ENCODE assay signal across 13 cellular contexts in the genomic region with DNA sequence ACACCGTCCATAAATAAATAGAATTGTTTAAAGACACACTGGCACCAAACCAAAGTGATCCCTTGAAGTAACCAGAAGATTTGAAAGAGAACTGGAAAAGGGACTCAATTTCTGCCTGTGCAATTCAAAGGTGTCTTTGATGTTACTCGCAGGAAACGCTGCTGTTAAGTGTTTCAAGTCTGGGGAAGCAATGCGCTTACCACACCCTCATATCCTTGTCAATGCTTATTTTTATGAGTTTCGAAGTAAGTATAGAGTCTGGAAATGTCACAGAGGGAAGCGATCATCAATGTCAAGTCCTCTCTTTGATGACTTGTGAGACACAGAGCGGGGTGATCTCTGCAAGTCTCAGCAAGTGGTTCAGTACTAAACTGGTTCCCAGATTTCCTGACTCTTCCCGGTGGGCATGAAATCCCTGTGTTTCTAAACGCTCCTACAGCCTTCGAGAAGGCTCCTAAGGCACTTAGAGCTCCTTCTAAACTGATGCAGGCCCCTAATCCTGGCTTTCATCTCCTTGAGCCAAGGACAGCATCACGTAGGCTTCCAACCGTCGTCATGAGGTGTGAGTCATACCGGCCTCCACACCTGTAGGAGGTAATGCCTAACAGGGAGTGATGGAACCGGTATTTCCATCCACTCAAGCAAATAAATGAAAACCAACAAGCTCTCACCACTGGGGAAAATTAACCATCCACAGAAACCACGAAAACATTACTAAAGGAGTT. TPM values are rescaled to one million over a fixed set of nuclear protein-coding genes. Genes with fewer than 3 reads are reported as not detected.
DNase-seq lines count a peak whose midpoint lies in the region; ATAC-seq and TF ChIP-seq lines count a peak whose summit lies in the region.
"Had no signal": no experiment of that assay in that cellular context is flagged by ENCODE, and none has a peak within 500 bp of the region (broad histone marks: within the 10 kb centered on the region; RNA-seq: fewer than 3 reads in every experiment).

No MANE protein-coding gene starts in this region.

- H3K9ac ChIP-seq in neural progenitor cell: no peak overlapping the region

- no peaks in the 10 kb centered on the region for H3K36me3 ChIP-seq in CD4-positive, CD25-positive, alpha-beta regulatory T cell (ENCODE audit: control insufficient read depth, insufficient read depth, low read length)
- H3K36me3 ChIP-seq in neural progenitor cell: no peaks in the 10 kb centered on the region

- H3K27ac ChIP-seq in CD4-positive, CD25-positive, alpha-beta regulatory T cell (ENCODE audit: insufficient read depth, low read length, poor library complexity, severe bottlenecking): no peak overlapping the region
- no peak overlapping the region for H3K27ac ChIP-seq in neural progenitor cell
- no peak overlapping the region for H3K27ac ChIP-seq in coronary artery

- no peak for ATAC-seq in CD4-positive, CD25-positive, alpha-beta regulatory T cell (ENCODE audit: low read depth in 2 of 2)
- no peak for ATAC-seq in GM18502 (IDR thresholded peaks at IDR 0.05; ENCODE audit: poor library complexity, unreplicated experiment)
- ATAC-seq in GM21825 (IDR thresholded peaks at IDR 0.05; ENCODE audit: unreplicated experiment): no peak
- ATAC-seq: activated T-cell treated with anti-CD3 and anti-CD28 coated beads, Interleukin-2, amount 50 U/mL, for 72 hours had no signal

- DNase-seq in CD4-positive, CD25-positive, alpha-beta regulatory T cell: peak in 1 of 3 donors; percentile 61
- DNase-seq in LNCaP clone FGC (ENCODE audit: low read depth): peak; percentile 64
- DNase-seq in activated naive CD4-positive, alpha-beta T cell treated with anti-CD3 and anti-CD28 coated beads, Interleukin-2, amount 50 U/mL, for 16 hours: peak; percentile 51
- no peak for DNase-seq in neural progenitor cell (ENCODE audit: low spot score)
- DNase-seq in NCI-H128 (lab: John Stamatoyannopoulos, UW; ENCODE audit: unreplicated experiment): no peak
- DNase-seq in coronary artery (ENCODE audit: low spot score): no peak
- DNase-seq: hippocampal formation, NCI-H2227 treated with DMSO at 0.1 percent for 48 hours had no signal

- peak overlapping the region in 3 of 4 donors; percentile 33 to 41 (median 35) for H3K4me3 Mint-ChIP-seq in CD4-positive, CD25-positive, alpha-beta regulatory T cell
- no peak overlapping the region for H3K4me3 Mint-ChIP-seq in neural progenitor cell

- H4K20me1 ChIP-seq in neural progenitor cell (ENCODE audit: low read depth): no peaks in the 10 kb centered on the region

- no peaks in the 10 kb centered on the region for H3K27me3 ChIP-seq in CD4-positive, CD25-positive, alpha-beta regulatory T cell (ENCODE audit: control insufficient read depth, insufficient read depth, low read length)
- H3K27me3 ChIP-seq in neural progenitor cell: no peaks in the 10 kb centered on the region

- H3K27ac Mint-ChIP-seq in CD4-positive, CD25-positive, alpha-beta regulatory T cell: peak overlapping the region in 2 of 3 donors; percentile 32 to 33
- H3K27ac Mint-ChIP-seq in neural progenitor cell: no peak overlapping the region
- H3K27ac Mint-ChIP-seq: activated T-cell treated with anti-CD3 and anti-CD28 coated beads, Interleukin-2, amount 50 U/mL, for 72 hours had no signal

- no peaks in the 10 kb centered on the region for H3K9me3 ChIP-seq in CD4-positive, CD25-positive, alpha-beta regulatory T cell (ENCODE audit: control insufficient read depth in 2 of 2, low read length in 2 of 2)
- H3K9me3 ChIP-seq in neural progenitor cell (ENCODE audit: low read depth): no peaks in the 10 kb centered on the region

- peaks cover 9% of the 10 kb centered on the region for H3K4me1 ChIP-seq in CD4-positive, CD25-positive, alpha-beta regulatory T cell (ENCODE audit: control insufficient read depth, insufficient read depth, low read length, poor library complexity, severe bottlenecking)
- no peaks in the 10 kb centered on the region for H3K4me1 ChIP-seq in neural progenitor cell

- peaks cover 2 to 35% (median 12%) of the 10 kb centered on the region in 4 donors for H3K4me1 Mint-ChIP-seq in CD4-positive, CD25-positive, alpha-beta regulatory T cell
- peaks cover 5% of the 10 kb centered on the region for H3K4me1 Mint-ChIP-seq in neural progenitor cell

- peaks cover 19% of the 10 kb centered on the region for H3K27me3 Mint-ChIP-seq in CD4-positive, CD25-positive, alpha-beta regulatory T cell
- H3K27me3 Mint-ChIP-seq in neural progenitor cell (ENCODE audit: insufficient read depth, low read depth): peaks cover 7% of the 10 kb centered on the region

- peak overlapping the region; percentile 38 for H3K4me3 ChIP-seq in CD4-positive, CD25-positive, alpha-beta regulatory T cell (ENCODE audit: low read depth, low read length)
- H3K4me3 ChIP-seq in LNCaP clone FGC (ENCODE audit: low read depth, low read length) (no peak overlapping the region), neural progenitor cell (no peak overlapping the region), coronary artery (no peak overlapping the region)

- TF ChIP-seq CTCF in LNCaP clone FGC (IDR thresholded peaks at IDR 0.05; ENCODE audit: control insufficient read depth, extremely low read depth, insufficient read depth): no peak
- no peak for TF ChIP-seq CTCF in neural progenitor cell (IDR thresholded peaks at IDR 0.05)
- TF ChIP-seq CTCF in coronary artery (IDR thresholded peaks at IDR 0.05): no peak

- H3K4me2 ChIP-seq in neural progenitor cell: no peak overlapping the region

- H3K36me3 Mint-ChIP-seq in CD4-positive, CD25-positive, alpha-beta regulatory T cell: no peaks in the 10 kb centered on the region
- no peaks in the 10 kb centered on the region for H3K36me3 Mint-ChIP-seq in neural progenitor cell

- H3F3A ChIP-seq in neural progenitor cell (ENCODE audit: low read depth): no peaks in the 10 kb centered on the region

- peaks cover 0 to 2% (median 0%) of the 10 kb centered on the region in 7 donors for H3K9me3 Mint-ChIP-seq in CD4-positive, CD25-positive, alpha-beta regulatory T cell
- H3K9me3 Mint-ChIP-seq in neural progenitor cell: peaks cover 2% of the 10 kb centered on the region
- H3K9me3 Mint-ChIP-seq: activated T-cell treated with anti-CD3 and anti-CD28 coated beads, Interleukin-2, amount 50 U/mL, for 72 hours had no signal

- peak overlapping the region; percentile 19 for H2AFZ ChIP-seq in neural progenitor cell (replicated peaks)

- no peaks in the 10 kb centered on the region for H3K79me2 ChIP-seq in neural progenitor cell (ENCODE audit: low read depth)

RNA-seq across cellular contexts. Expression of a gene that starts 22.8 kb away (rescaled TPM):
- not detected for total RNA-seq in CD4-positive, CD25-positive, alpha-beta regulatory T cell
- polyA plus RNA-seq in CD4-positive, CD25-positive, alpha-beta regulatory T cell: not detected
- total RNA-seq in neural progenitor cell (ENCODE audit: low replicate concordance): 8.0 and 25.2 TPM in 2 replicates

RNA-seq across cellular contexts. Expression of a gene that starts 48.0 kb away (rescaled TPM):
- total RNA-seq in CD4-positive, CD25-positive, alpha-beta regulatory T cell: not detected
- not detected for polyA plus RNA-seq in CD4-positive, CD25-positive, alpha-beta regulatory T cell
- total RNA-seq in neural progenitor cell (ENCODE audit: low replicate concordance): not detected in 2 replicates
- total RNA-seq: activated T-cell treated with anti-CD3 and anti-CD28 coated beads, Interleukin-2, amount 50 U/mL, for 72 hours; dermis microvascular lymphatic vessel endothelial cell; myocyte had no signal

Comparison
In these comparisons a context has a peak if more than half of its experiments do, and no peak if none do; other contexts are left out.
1. DNase-seq: peak in LNCaP clone FGC (single experiment) and activated naive CD4-positive, alpha-beta T cell treated with anti-CD3 and anti-CD28 coated beads, Interleukin-2, amount 50 U/mL, for 16 hours (single experiment); none in neural progenitor cell (single experiment), NCI-H128 (single experiment) and coronary artery (single experiment).